In genomic region chr11:33753304-33753703, GRCh38 we compare ENCODE assay signal across 10 cellular contexts. TPM values are rescaled to one million over a fixed set of nuclear protein-coding genes. Genes with fewer than 3 reads are reported as not detected.
DNase-seq lines count a peak whose midpoint lies in the region; ATAC-seq and TF ChIP-seq lines count a peak whose summit lies in the region.
"Had no signal": no experiment of that assay in that cellular context is flagged by ENCODE, and none has a peak within 500 bp of the region (broad histone marks: within the 10 kb centered on the region; RNA-seq: fewer than 3 reads in every experiment).

No MANE protein-coding gene starts in this region.

- no peak for TF ChIP-seq RAD21 in IMR-90 (IDR thresholded peaks at IDR 0.05; ENCODE audit: low read length)

- H3K79me1 ChIP-seq in IMR-90 (ENCODE audit: low read depth in 1 of 2, low read length in 2 of 2) = no peaks in the 10 kb centered on the region

- TF ChIP-seq POLR2A in IMR-90 (IDR thresholded peaks at IDR 0.05; ENCODE audit: low read depth, low read length) (no peak), right lobe of liver (IDR thresholded peaks at IDR 0.05) (no peak), esophagus muscularis mucosa (IDR thresholded peaks at IDR 0.05; ENCODE audit: low read depth) (no peak)

- H2BK20ac ChIP-seq in IMR-90 (ENCODE audit: low read depth, low read length) = no peak overlapping the region

- H3F3A ChIP-seq in GM23248 (ENCODE audit: insufficient read depth) = peaks cover 17% of the 10 kb centered on the region; the same call in 1 of the 2 replicates

- no peaks in the 10 kb centered on the region for H3K79me2 ChIP-seq in GM23248 (ENCODE audit: insufficient read depth)

- H2BK120ac ChIP-seq in IMR-90 (ENCODE audit: low read depth, low read length) = no peak overlapping the region

- H3K27ac ChIP-seq in GM23248 = no peak overlapping the region
- no peak overlapping the region for H3K27ac ChIP-seq in IMR-90 (ENCODE audit: insufficient read depth, low read length)
- H3K27ac ChIP-seq in right lobe of liver = no peak overlapping the region
- H3K27ac ChIP-seq in esophagus muscularis mucosa (replicated peaks in 1 of 4) = peak overlapping the region in 2 of 4 donors; percentile 17 to 32

- H3K4me3 ChIP-seq in GM23248 (no peak overlapping the region), IMR-90 (ENCODE audit: insufficient read depth, low read depth, low read length) (no peak overlapping the region), Caco-2 (ENCODE audit: low read depth, low read length) (no peak overlapping the region), right lobe of liver (no peak overlapping the region), esophagus muscularis mucosa (no peak overlapping the region), H7 (ENCODE audit: insufficient read depth, low read depth, low read length) (no peak overlapping the region)

- peaks cover 12% of the 10 kb centered on the region for H3K36me3 Mint-ChIP-seq in Caco-2 (ENCODE audit: insufficient read depth, unreplicated experiment)

- H4K5ac ChIP-seq in IMR-90 (ENCODE audit: low read depth, low read length) = no peak overlapping the region

- intact Hi-C loops in IMR-90 (cut with micrococcal nuclease) (no loop called here), Caco-2 (cut with micrococcal nuclease; ENCODE audit: unreplicated experiment) (no loop called here), right lobe of liver (cut with DNase I) (no loop called here), esophagus muscularis mucosa (cut with DNase I) (no loop called here)

- no peak for TF ChIP-seq EP300 in esophagus muscularis mucosa (IDR thresholded peaks at IDR 0.05)

- POLR2A ChIA-PET in IMR-90 (lab: Charles Lee; ENCODE audit: unreplicated experiment) (no interaction called here), Caco-2 (lab: Charles Lee) (no interaction called here)

- ATAC-seq in GM18520 (IDR thresholded peaks at IDR 0.05; ENCODE audit: unreplicated experiment) (peak; percentile 94), IMR-90 (ENCODE audit: low read depth) (peak; percentile 95), right lobe of liver (no peak)

- H4K8ac ChIP-seq in IMR-90 (ENCODE audit: low read depth in 2 of 2, low read length in 2 of 2) = no peak overlapping the region

- no peak overlapping the region for H3K9ac ChIP-seq in GM23248
- no peak overlapping the region for H3K9ac ChIP-seq in IMR-90 (ENCODE audit: low read depth, low read length)

- H3K27me3 ChIP-seq in GM23248 (replicated peaks; ENCODE audit: insufficient read depth) (no peaks in the 10 kb centered on the region), IMR-90 (ENCODE audit: control insufficient read depth, insufficient read depth, low read length) (no peaks in the 10 kb centered on the region), Caco-2 (replicated peaks; ENCODE audit: control insufficient read depth, insufficient read depth, low read length) (no peaks in the 10 kb centered on the region), right lobe of liver (no peaks in the 10 kb centered on the region), esophagus muscularis mucosa (no peaks in the 10 kb centered on the region), H7 (ENCODE audit: control insufficient read depth, insufficient read depth, low read length) (no peaks in the 10 kb centered on the region)

- H3K9me1 ChIP-seq in IMR-90 (ENCODE audit: insufficient read depth, low read length) = no peaks in the 10 kb centered on the region

- H3K14ac ChIP-seq in IMR-90 (replicated peaks; ENCODE audit: low read depth, low read length) = peak overlapping the region; percentile 2; the same call in 1 of the 2 replicates

- H2BK15ac ChIP-seq in IMR-90 (ENCODE audit: low read depth, low read length) = no peak overlapping the region

- no peak overlapping the region for H3K4ac ChIP-seq in IMR-90 (ENCODE audit: low read depth, low read length)

- 58 to 61% methylated on average over 3 of the region's 3 CpGs for WGBS in GM23248 (ENCODE audit: low coverage in 1 of 2, low lambda C conversion rate in 2 of 2, missing lambda C conversion rate in 2 of 2), 2 experiments
- no CpG with 5 or more reads among the region's 3 CpGs for WGBS in IMR-90 (ENCODE audit: extremely low coverage in 2 of 2, insufficient read length in 1 of 2), 2 experiments
- 66% methylated on average over 3 of the region's 3 CpGs for WGBS in right lobe of liver (ENCODE audit: insufficient coverage, low coverage, low lambda C conversion rate, missing lambda C conversion rate)
- WGBS in esophagus muscularis mucosa = 34% methylated on average over 3 of the region's 3 CpGs

- H3K23ac ChIP-seq in IMR-90 (ENCODE audit: low read depth, low read length) = no peak overlapping the region

- no peak overlapping the region for H2BK5ac ChIP-seq in IMR-90 (ENCODE audit: low read depth, low read length, poor library complexity, severe bottlenecking)

- dilution Hi-C loops in IMR-90 (cut with HindIII; ENCODE audit: low sequenced_read_pairs, unreplicated experiment) = no loop called here

- H3K27me3 Mint-ChIP-seq in Caco-2 (ENCODE audit: insufficient read depth, unreplicated experiment) = no peaks in the 10 kb centered on the region

- no peak overlapping the region for H3K27ac Mint-ChIP-seq in Caco-2 (ENCODE audit: unreplicated experiment)

- H3K9me3 Mint-ChIP-seq in Caco-2 (ENCODE audit: unreplicated experiment) = no peaks in the 10 kb centered on the region

- H3K56ac ChIP-seq in IMR-90 (ENCODE audit: extremely low read depth, insufficient read depth, low read length) = no peak overlapping the region

- H3K4me2 ChIP-seq in GM23248 (ENCODE audit: unreplicated experiment) (peak overlapping the region; percentile 9), IMR-90 (ENCODE audit: low read depth, low read length) (no peak overlapping the region)

- H3K9me2 ChIP-seq in GM23248 (ENCODE audit: insufficient read depth) = no peaks in the 10 kb centered on the region

- no peak overlapping the region for H4K91ac ChIP-seq in IMR-90 (ENCODE audit: insufficient read depth, low read depth, low read length)

- H4K20me1 ChIP-seq in GM23248 (ENCODE audit: insufficient read depth) = no peaks in the 10 kb centered on the region
- H4K20me1 ChIP-seq in IMR-90 (ENCODE audit: insufficient read depth, low read length) = no peaks in the 10 kb centered on the region

- in situ Hi-C loops in GM23248 (cut with MboI) (no loop called here), IMR-90 (cut with MboI; ENCODE audit: low sequenced_read_pairs) (no loop called here)

- H3K4me1 ChIP-seq in GM23248 (ENCODE audit: insufficient read depth) = peaks cover 12% of the 10 kb centered on the region
- peaks cover 3% of the 10 kb centered on the region; the same call in 1 of the 2 replicates for H3K4me1 ChIP-seq in IMR-90 (ENCODE audit: control insufficient read depth, insufficient read depth, low read length)
- no peaks in the 10 kb centered on the region for H3K4me1 ChIP-seq in Caco-2
- H3K4me1 ChIP-seq in right lobe of liver = no peaks in the 10 kb centered on the region
- peaks cover 10 to 19% (median 13%) of the 10 kb centered on the region in 4 donors for H3K4me1 ChIP-seq in esophagus muscularis mucosa

- TF ChIP-seq CTCF in IMR-90 (conservative IDR thresholded peaks at IDR 0.05; ENCODE audit: low read depth, low read length) (no peak), Caco-2 (IDR thresholded peaks at IDR 0.05; ENCODE audit: insufficient read depth in 1 of 2, low read depth in 1 of 2, low read length in 1 of 2, severe bottlenecking in 1 of 2, unreplicated experiment in 1 of 2) (no peak), right lobe of liver (IDR thresholded peaks at IDR 0.05) (no peak), esophagus muscularis mucosa (IDR thresholded peaks at IDR 0.05) (no peak)

- DNase-seq in GM23248 (peak; percentile 67), IMR-90 (peak; percentile 88), kidney glomerular epithelial cell (lab: John Stamatoyannopoulos, UW) (peak; percentile 41), Caco-2 (no peak), right lobe of liver (no peak), esophagus muscularis mucosa (ENCODE audit: extremely low spot score) (no peak), H7 (no peak)
- DNase-seq: anterior cingulate cortex had no signal

- H3K36me3 ChIP-seq in GM23248 (ENCODE audit: low read depth) (peaks cover 14% of the 10 kb centered on the region), IMR-90 (ENCODE audit: control insufficient read depth, insufficient read depth, low read length) (peaks cover 7% of the 10 kb centered on the region), Caco-2 (ENCODE audit: control insufficient read depth, insufficient read depth, low read length) (no peaks in the 10 kb centered on the region), right lobe of liver (peaks cover 0 to 59% (median 18%) of the 10 kb centered on the region in 4 donors), esophagus muscularis mucosa (peaks cover 30 to 86% (median 63%) of the 10 kb centered on the region in 4 donors), H7 (replicated peaks; ENCODE audit: control insufficient read depth, insufficient read depth, low read length) (no peaks in the 10 kb centered on the region)

- H3K9me3 ChIP-seq in GM23248 (ENCODE audit: low read depth) (no peaks in the 10 kb centered on the region), IMR-90 (ENCODE audit: control insufficient read depth, insufficient read depth, low read length) (no peaks in the 10 kb centered on the region), Caco-2 (no peaks in the 10 kb centered on the region), right lobe of liver (no peaks in the 10 kb centered on the region), esophagus muscularis mucosa (no peaks in the 10 kb centered on the region)

- H3K4me3 Mint-ChIP-seq in Caco-2 (ENCODE audit: unreplicated experiment) = no peak overlapping the region

- H2AK5ac ChIP-seq in IMR-90 (ENCODE audit: low read depth, low read length) = no peak overlapping the region

- BruUV-seq in IMR-90 (replicated peaks; lab: Mats Ljungman, UMichigan) = no TSS peak
- BruUV-seq in Caco-2 (replicated peaks; lab: Mats Ljungman, UMichigan) = no TSS peak

- no peak overlapping the region for H2AK9ac ChIP-seq in IMR-90 (replicated peaks; ENCODE audit: low read depth, low read length, poor library complexity)

- H3K4me1 Mint-ChIP-seq in Caco-2 (ENCODE audit: low read depth, unreplicated experiment) = no peaks in the 10 kb centered on the region

- CTCF ChIA-PET in IMR-90 (lab: Yijun Ruan, JAX) (interaction anchor here (1.0 kb wide), 1 partner anchor 11 kb away, joined by 3 read pairs; no protein-coding TSS in a partner anchor), Caco-2 (lab: Charles Lee) (interaction anchor here (0.6 kb wide), 1 partner anchor 35 kb away, joined by 4 read pairs; no protein-coding TSS in a partner anchor)

- H3K18ac ChIP-seq in IMR-90 (ENCODE audit: low read depth, low read length) = no peak overlapping the region

- no peak overlapping the region for H2AFZ ChIP-seq in GM23248
- H2AFZ ChIP-seq in IMR-90 (replicated peaks; ENCODE audit: low read length, poor library complexity) = no peak overlapping the region

RNA-seq across cellular contexts. Expression of gene CD59, which starts 17.1 kb away (rescaled TPM):
- 1,166 and 1,314 TPM in 2 replicates for total RNA-seq in GM23248 (2014; rRNA removed; shearing (Covaris generic))
- polyA plus RNA-seq in GM23248 (2016; fragmentation: Nextera tagmentation; extraction: Ambion mirVana) (2,015 and 2,061 TPM in 2 replicates), IMR-90 (2012; rRNA removed) (1,066 and 1,140 TPM in 2 replicates)
- total RNA-seq in IMR-90 (2012; rRNA removed) (637 and 765 TPM in 2 replicates), Caco-2 (2022) (149 and 152 TPM in 2 replicates), right lobe of liver (100 to 1,000 TPM; 145 to 314 (median 197) TPM), esophagus muscularis mucosa (100 to 1,000 TPM; 135 to 528 (median 378) TPM)
- 293 and 869 TPM in 2 replicates for polyA plus RNA-seq in IMR-90 (2012; cell fraction: cytosol; rRNA removed)
- polyA plus RNA-seq in IMR-90 (2012; cell fraction: nucleus; rRNA removed; ENCODE audit: low replicate concordance) = 63.7 and 319 TPM in 2 replicates
- total RNA-seq in H7 (2014; rRNA removed; shearing (Covaris generic)) = 15.2 and 16.7 TPM in 2 replicates

RNA-seq across cellular contexts. Expression of gene FBXO3, which starts 21.0 kb away (rescaled TPM):
- 44.6 and 72.2 TPM in 2 replicates for total RNA-seq in GM23248 (2014; rRNA removed; shearing (Covaris generic))
- polyA plus RNA-seq in GM23248 (2016; fragmentation: Nextera tagmentation; extraction: Ambion mirVana) = 37.8 and 38.7 TPM in 2 replicates
- total RNA-seq in IMR-90 (2012; rRNA removed) = 51.1 and 65.3 TPM in 2 replicates
- polyA plus RNA-seq in IMR-90 (2012; rRNA removed) = 17.7 and 26.2 TPM in 2 replicates
- polyA plus RNA-seq in IMR-90 (2012; cell fraction: cytosol; rRNA removed) = 8.7 and 11.8 TPM in 2 replicates
- 3.5 and 32.2 TPM in 2 replicates for polyA plus RNA-seq in IMR-90 (2012; cell fraction: nucleus; rRNA removed; ENCODE audit: low replicate concordance)
- 27.4 and 29.6 TPM in 2 replicates for total RNA-seq in Caco-2 (2022)
- total RNA-seq in right lobe of liver = 10 to 100 TPM; 18.3 to 28.7 (median 20.8) TPM
- 10 to 100 TPM; 26.5 to 49.2 (median 43.8) TPM for total RNA-seq in esophagus muscularis mucosa
- total RNA-seq in H7 (2014; rRNA removed; shearing (Covaris generic)) = 16.7 and 17.9 TPM in 2 replicates

RNA-seq across cellular contexts. Expression of gene C11orf91, which starts 52.7 kb away (rescaled TPM):
- total RNA-seq in GM23248 (2014; rRNA removed; shearing (Covaris generic)) = not detected in 2 replicates
- polyA plus RNA-seq in GM23248 (2016; fragmentation: Nextera tagmentation; extraction: Ambion mirVana) (not detected in 2 replicates), IMR-90 (2012; rRNA removed) (0.10 TPM in 1 of 2 replicates, not detected in the other)
- total RNA-seq in IMR-90 (2012; rRNA removed) (not detected in 2 replicates), Caco-2 (2022) (not detected in 2 replicates), right lobe of liver (not detected), esophagus muscularis mucosa (not detected)
- 0.27 TPM in 1 of 2 replicates, not detected in the other for polyA plus RNA-seq in IMR-90 (2012; cell fraction: cytosol; rRNA removed)
- 0.11 and 0.21 TPM in 2 replicates for polyA plus RNA-seq in IMR-90 (2012; cell fraction: nucleus; rRNA removed; ENCODE audit: low replicate concordance)
- not detected in 2 replicates for total RNA-seq in H7 (2014; rRNA removed; shearing (Covaris generic))
- total RNA-seq: RPMI7951 had no signal

Comparison
In these comparisons a context has a peak if more than half of its experiments do, and no peak if none do; other contexts are left out.
1. ATAC-seq: peak in GM18520 (single experiment) and IMR-90 (single experiment); none in right lobe of liver (0 of 4).
2. DNase-seq: peak in GM23248 (single experiment), IMR-90 (single experiment) and kidney glomerular epithelial cell (single experiment); none in Caco-2 (0 of 2), right lobe of liver (0 of 3), esophagus muscularis mucosa (single experiment) and H7 (single experiment).